8 cellular contexts compared by ENCODE assay signal in genomic region chr9:27033815-27034403, GRCh38. TPM values are rescaled to one million over a fixed set of nuclear protein-coding genes. Genes with fewer than 3 reads are reported as not detected.
A peak's percentile ranks its signal among the peaks of the same experiment; 100 is the strongest.
DNase-seq lines count a peak whose midpoint lies in the region; ATAC-seq and TF ChIP-seq lines count a peak whose summit lies in the region.

No MANE protein-coding gene starts in this region.

- TF ChIP-seq CTCF in HL-60 (IDR thresholded peaks at IDR 0.05; ENCODE audit: insufficient read depth, low read length) (peak; percentile 30), Peyer's patch (IDR thresholded peaks at IDR 0.05) (peak; percentile 56 to 84 (median 79)), gastrocnemius medialis (IDR thresholded peaks at IDR 0.05 in 4 of 5, conservative IDR thresholded peaks at IDR 0.05 in 1 of 5) (peak; percentile 49 to 83 (median 72))

- H3K27me3 ChIP-seq in HL-60 (ENCODE audit: insufficient read depth, poor library complexity, severe bottlenecking) (no peaks in the 10 kb centered on the region), Peyer's patch (no peaks in the 10 kb centered on the region), gastrocnemius medialis (no peaks in the 10 kb centered on the region)

- no peaks in the 10 kb centered on the region for H3K27me3 Mint-ChIP-seq in activated naive CD8-positive, alpha-beta T cell treated with anti-CD3 and anti-CD28 coated beads, Interleukin-2, amount 10 ng/mL, durations not matched to agents 7 days and 5 days

- H3K4me3 Mint-ChIP-seq in activated naive CD8-positive, alpha-beta T cell treated with anti-CD3 and anti-CD28 coated beads, Interleukin-2, amount 10 ng/mL, durations not matched to agents 7 days and 5 days: no peak overlapping the region

- H3K36me3 ChIP-seq in Peyer's patch: no peaks in the 10 kb centered on the region
- no peaks in the 10 kb centered on the region for H3K36me3 ChIP-seq in gastrocnemius medialis

- no peaks in the 10 kb centered on the region for H3K9me3 Mint-ChIP-seq in activated naive CD8-positive, alpha-beta T cell treated with anti-CD3 and anti-CD28 coated beads, Interleukin-2, amount 10 ng/mL, durations not matched to agents 7 days and 5 days

- ATAC-seq in GM21360 (IDR thresholded peaks at IDR 0.05; ENCODE audit: unreplicated experiment) (peak; percentile 91), left ventricle myocardium superior (peak; percentile 56), gastrocnemius medialis (peak; percentile 74 to 86), HG03196 (IDR thresholded peaks at IDR 0.05; ENCODE audit: unreplicated experiment) (no peak)
- peak; percentile 63 for ATAC-seq in activated naive CD8-positive, alpha-beta T cell treated with anti-CD3 and anti-CD28 coated beads, Interleukin-2, amount 10 ng/mL, durations not matched to agents 7 days and 5 days (ENCODE audit: low read depth)

- no peaks in the 10 kb centered on the region for H3K4me1 Mint-ChIP-seq in activated naive CD8-positive, alpha-beta T cell treated with anti-CD3 and anti-CD28 coated beads, Interleukin-2, amount 10 ng/mL, durations not matched to agents 7 days and 5 days

- H3K4me3 ChIP-seq in HL-60 (replicated peaks; ENCODE audit: insufficient read depth, low read length): no peak overlapping the region
- H3K4me3 ChIP-seq in Peyer's patch: no peak overlapping the region
- H3K4me3 ChIP-seq in gastrocnemius medialis: no peak overlapping the region

- POLR2A ChIA-PET in activated naive CD8-positive, alpha-beta T cell treated with anti-CD3 and anti-CD28 coated beads, Interleukin-2, amount 10 ng/mL, durations not matched to agents 7 days and 5 days (lab: Charles Lee): no interaction called here

- H3K27ac Mint-ChIP-seq in activated naive CD8-positive, alpha-beta T cell treated with anti-CD3 and anti-CD28 coated beads, Interleukin-2, amount 10 ng/mL, durations not matched to agents 7 days and 5 days: no peak overlapping the region

- peak; percentile 44 for DNase-seq in G401 (ENCODE audit: low spot score)
- peak in 1 of 2 experiments; percentile 10 for DNase-seq in HL-60 (ENCODE audit: low read depth in 1 of 2, low spot score in 1 of 2)
- DNase-seq in Peyer's patch: peak in 2 of 3 donors; percentile 45 to 74
- peak; percentile 38 for DNase-seq in activated naive CD8-positive, alpha-beta T cell treated with anti-CD3 and anti-CD28 coated beads, Interleukin-2, amount 10 ng/mL, durations not matched to agents 7 days and 5 days
- no peak for DNase-seq in left ventricle myocardium superior
- peak; percentile 4 to 23 for DNase-seq in gastrocnemius medialis

- intact Hi-C loops in left ventricle myocardium superior (cut with micrococcal nuclease) (loop anchor here (1.0 to 10.0 kb wide), 2 partner anchors 171 to 242 kb away; no protein-coding TSS in a partner anchor), gastrocnemius medialis (cut with DNase I; ENCODE audit: low total_unique reads) (loop anchor here (2.0 to 10.0 kb wide), 3 partner anchors 165 to 511 kb away; no protein-coding TSS in a partner anchor)

- H3K27ac ChIP-seq in HL-60 (replicated peaks) (no peak overlapping the region), Peyer's patch (no peak overlapping the region), gastrocnemius medialis (no peak overlapping the region)

- H3K4me1 ChIP-seq in Peyer's patch (no peaks in the 10 kb centered on the region), gastrocnemius medialis (no peaks in the 10 kb centered on the region)

- in situ Hi-C loops in G401 (cut with HindIII; ENCODE audit: low sequenced_read_pairs): no loop called here
- in situ Hi-C loops in gastrocnemius medialis (cut with MboI; ENCODE audit: low sequenced_read_pairs in 4 of 4): loop anchor here in 3 of 4 donors (10.0 to 25.0 kb wide), 4 partner anchors 103 to 528 kb away; partner anchors contain the start of gene C9orf72 (in 2 of the 3)

- H3K9me3 ChIP-seq in Peyer's patch (no peaks in the 10 kb centered on the region), gastrocnemius medialis (no peaks in the 10 kb centered on the region)

- peaks cover 1% of the 10 kb centered on the region for H3K36me3 Mint-ChIP-seq in activated naive CD8-positive, alpha-beta T cell treated with anti-CD3 and anti-CD28 coated beads, Interleukin-2, amount 10 ng/mL, durations not matched to agents 7 days and 5 days

- no peak for TF ChIP-seq POLR2A in Peyer's patch (IDR thresholded peaks at IDR 0.05)
- TF ChIP-seq POLR2A in gastrocnemius medialis (IDR thresholded peaks at IDR 0.05): no peak

RNA-seq across cellular contexts. Expression of gene LRRC19, which starts 28.4 kb away (rescaled TPM):
- total RNA-seq in G401 (2014; rRNA removed; shearing (Covaris generic)): not detected in 2 replicates
- total RNA-seq in Peyer's patch (100 to 1,000 TPM in 1 of 4 donors, 10 to 100 TPM in 2, 1 to 10 TPM in 1; 6.6 to 102 (median 54.4) TPM), left ventricle myocardium superior (not detected), gastrocnemius medialis (under 1 TPM in 1 of 4 donors, not detected in 3; 0.22 TPM)
- not detected for total RNA-seq in activated naive CD8-positive, alpha-beta T cell treated with anti-CD3 and anti-CD28 coated beads, Interleukin-2, amount 10 ng/mL, durations not matched to agents 7 days and 5 days
